ENCODE assay signal across 11 cellular contexts in genomic region chr19:50531171-50531612, GRCh38.
"Had no signal": no experiment of that assay in that cellular context is flagged by ENCODE, and none has a peak within 500 bp of the region (broad histone marks: within the 10 kb centered on the region; RNA-seq: fewer than 3 reads in every experiment).

No MANE protein-coding gene starts in this region.

- ATAC-seq: left ventricle myocardium superior; mucosa of descending colon; naive thymus-derived CD4-positive, alpha-beta T cell; stimulated activated naive B cell treated with anti-CD40 and anti-IgM and Interleukin-4, amounts not matched to agents 10 μg/mL and 1 μg/mL and 100 μg/mL, for 72 hours; T-cell had no signal

- DNase-seq: activated CD4-positive, alpha-beta T cell treated with anti-CD3 and anti-CD28 coated beads, Interleukin-2, amount 50 U/mL, for 48 hours; activated CD4-positive, CD25-positive, alpha-beta regulatory T cell treated with anti-CD3 and anti-CD28 coated beads, Interleukin-2, amount 50 U/mL, for 72 hours; activated naive CD4-positive, alpha-beta T cell treated with anti-CD3 and anti-CD28 coated beads, Interleukin-2, amount 10 ng/mL, durations not matched to agents 7 days and 5 days; left ventricle myocardium superior; mucosa of descending colon; naive thymus-derived CD4-positive, alpha-beta T cell; stimulated activated CD4-positive, alpha-beta T cell treated with anti-CD3 and anti-CD28 coated beads, Interleukin-2, amount 100 ng/mL, for 48 hours; stimulated activated naive B cell treated with anti-CD40 and anti-IgM and Interleukin-4, amounts not matched to agents 10 μg/mL and 1 μg/mL and 100 μg/mL, for 72 hours; T-cell; T-helper 9 cell; trophoblast cell had no signal
